In genomic region chr10:14540611-14541010, GRCh38 we compare ENCODE assay signal across 1 cellular context.
TF ChIP-seq lines count a peak whose summit lies in the region.

No MANE protein-coding gene starts in this region.

TF ChIP-seq in IMR-90, 13 proteins besides CTCF, POLR2A, EP300 and RAD21 (continued from another document):
- TF ChIP-seq MAFK (IDR thresholded peaks at IDR 0.05; ENCODE audit: low read depth, low read length), result no peak
- no peak for TF ChIP-seq NFE2L2 (IDR thresholded peaks at IDR 0.05; ENCODE audit: low read depth, low read length)
- no peak for TF ChIP-seq CHD1 (IDR thresholded peaks at IDR 0.05; ENCODE audit: low read depth, low read length)
TF ChIP-seq in IMR-90: peak in this region for 0.
